11 cellular contexts compared by ENCODE assay signal in genomic region chr1:107787299-107787698, GRCh38.
DNase-seq lines count a peak whose midpoint lies in the region; ATAC-seq and TF ChIP-seq lines count a peak whose summit lies in the region.
"Had no signal": no experiment of that assay in that cellular context is flagged by ENCODE, and none has a peak within 500 bp of the region (broad histone marks: within the 10 kb centered on the region; RNA-seq: fewer than 3 reads in every experiment).

No MANE protein-coding gene starts in this region.

- H3K4me1 ChIP-seq in DND-41 (ENCODE audit: insufficient read depth, low read length): peaks cover 79% of the 10 kb centered on the region
- no peaks in the 10 kb centered on the region for H3K4me1 ChIP-seq in HCT116 (ENCODE audit: control insufficient read depth in 1 of 2, insufficient read depth in 2 of 2, low read length in 2 of 2)

- intact Hi-C loops in HCT116 (cut with micrococcal nuclease): loop anchor here (1.0 to 10.0 kb wide), 3 partner anchors 338 to 1108 kb away; no protein-coding TSS in a partner anchor
- intact Hi-C loops in Calu3 (cut with micrococcal nuclease; ENCODE audit: unreplicated experiment): no loop called here

- TF ChIP-seq RAD21 in HCT116 (IDR thresholded peaks at IDR 0.05; ENCODE audit: low read depth): peak; percentile 16; the same call in 1 of the 2 replicates

- H3K4me2 ChIP-seq in DND-41 (ENCODE audit: insufficient read depth, low read length) (peak overlapping the region; percentile 75), HCT116 (ENCODE audit: low read length) (no peak overlapping the region)

- H3K36me3 ChIP-seq in DND-41 (ENCODE audit: insufficient read depth, low read length): no peaks in the 10 kb centered on the region
- no peaks in the 10 kb centered on the region for H3K36me3 ChIP-seq in HCT116 (ENCODE audit: control insufficient read depth in 1 of 2, insufficient read depth in 2 of 2, low read length in 2 of 2)

- peak overlapping the region; percentile 70 for H3K27ac Mint-ChIP-seq in T-helper 2 cell treated with Interferon-gamma antibody and Interleukin-4, amounts not matched to agents 5 μg/mL and 100 μg/mL, for 36 hours
- H3K27ac Mint-ChIP-seq in memory B cell (peak overlapping the region; percentile 86), Calu3 (ENCODE audit: unreplicated experiment) (no peak overlapping the region)

- no peaks in the 10 kb centered on the region for H3K27me3 Mint-ChIP-seq in T-helper 2 cell treated with Interferon-gamma antibody and Interleukin-4, amounts not matched to agents 5 μg/mL and 100 μg/mL, for 36 hours (ENCODE audit: low read depth)
- no peaks in the 10 kb centered on the region for H3K27me3 Mint-ChIP-seq in memory B cell
- H3K27me3 Mint-ChIP-seq in Calu3 (ENCODE audit: unreplicated experiment): peaks cover 26% of the 10 kb centered on the region

- TF ChIP-seq POLR2A in HCT116 (IDR thresholded peaks at IDR 0.05; ENCODE audit: borderline replicate concordance, extremely low read depth, insufficient read depth, insufficient read length): no peak

- H3K79me2 ChIP-seq in DND-41 (ENCODE audit: insufficient read depth, low read length) (peaks cover 83% of the 10 kb centered on the region), HCT116 (ENCODE audit: insufficient read depth, low read length) (no peaks in the 10 kb centered on the region)

- H3K9me2 ChIP-seq in HCT116 (ENCODE audit: insufficient read depth): no peaks in the 10 kb centered on the region

- CTCF ChIA-PET in HCT116 (lab: Charles Lee) (interaction anchor here (0.8 to 1.6 kb wide), 2 partner anchors 338 to 340 kb away, joined by 3 read pairs; no protein-coding TSS in a partner anchor), RWPE1 (lab: Yijun Ruan, JAX) (interaction anchor here (0.8 kb wide), 1 partner anchor 338 kb away, joined by 4 read pairs; no protein-coding TSS in a partner anchor), Calu3 (lab: Charles Lee) (no interaction called here)

- H4K20me1 ChIP-seq in DND-41 (ENCODE audit: insufficient read depth, low read length): peaks cover 5% of the 10 kb centered on the region; the same call in 1 of the 2 replicates
- H4K20me1 ChIP-seq in HCT116 (ENCODE audit: insufficient read depth): no peaks in the 10 kb centered on the region

- peak overlapping the region; percentile 40; the same call in 1 of the 2 replicates for H3K9ac ChIP-seq in DND-41 (ENCODE audit: low read depth, low read length)
- H3K9ac ChIP-seq in HCT116 (ENCODE audit: low read length): no peak overlapping the region

- H3K9me3 Mint-ChIP-seq in T-helper 2 cell treated with Interferon-gamma antibody and Interleukin-4, amounts not matched to agents 5 μg/mL and 100 μg/mL, for 36 hours: no peaks in the 10 kb centered on the region
- no peaks in the 10 kb centered on the region for H3K9me3 Mint-ChIP-seq in memory B cell
- H3K9me3 Mint-ChIP-seq in Calu3 (ENCODE audit: low read depth, unreplicated experiment): no peaks in the 10 kb centered on the region

- peaks cover 36% of the 10 kb centered on the region for H3K4me1 Mint-ChIP-seq in T-helper 2 cell treated with Interferon-gamma antibody and Interleukin-4, amounts not matched to agents 5 μg/mL and 100 μg/mL, for 36 hours (ENCODE audit: low read depth)
- H3K4me1 Mint-ChIP-seq in memory B cell: peaks cover 49% of the 10 kb centered on the region
- no peaks in the 10 kb centered on the region for H3K4me1 Mint-ChIP-seq in Calu3 (ENCODE audit: low read depth, unreplicated experiment)

- BruUV-seq in HCT116 (replicated peaks; lab: Mats Ljungman, UMichigan) (no TSS peak), Calu3 (replicated peaks; lab: Mats Ljungman, UMichigan) (no TSS peak)

- RAD21 ChIA-PET in HCT116 (lab: Charles Lee; ENCODE audit: low non-redundant PET in 1 of 2, low total read pairs in 2 of 2, uncharacterized antibody in 2 of 2, unreplicated experiment in 2 of 2): no interaction called here

- TF ChIP-seq CTCF in DND-41 (IDR thresholded peaks at IDR 0.05; ENCODE audit: borderline replicate concordance, extremely low read depth, low read length, poor library complexity, severe bottlenecking) (peak; percentile 64), HCT116 (IDR thresholded peaks at IDR 0.05 in 2 of 3, conservative IDR thresholded peaks at IDR 0.05 in 1 of 3; ENCODE audit: borderline replicate concordance in 1 of 3, insufficient read depth in 1 of 3, low read depth in 2 of 3, low read length in 2 of 3) (peak in 1 of 3 experiments; percentile 12; a peak in 1 of 6 replicates), RWPE1 (conservative IDR thresholded peaks at IDR 0.05; ENCODE audit: low read depth) (no peak), Calu3 (IDR thresholded peaks at IDR 0.05; ENCODE audit: unreplicated experiment) (no peak)

- H2AFZ ChIP-seq in DND-41 (ENCODE audit: low read depth, low read length) (no peak overlapping the region), HCT116 (ENCODE audit: low read depth, low read length, poor library complexity, severe bottlenecking) (no peak overlapping the region)

- no peaks in the 10 kb centered on the region for H3K36me3 Mint-ChIP-seq in T-helper 2 cell treated with Interferon-gamma antibody and Interleukin-4, amounts not matched to agents 5 μg/mL and 100 μg/mL, for 36 hours (ENCODE audit: low read depth)
- H3K36me3 Mint-ChIP-seq in memory B cell: no peaks in the 10 kb centered on the region
- no peaks in the 10 kb centered on the region for H3K36me3 Mint-ChIP-seq in Calu3 (ENCODE audit: insufficient read depth, unreplicated experiment)

- H3K4me3 Mint-ChIP-seq in T-helper 2 cell treated with Interferon-gamma antibody and Interleukin-4, amounts not matched to agents 5 μg/mL and 100 μg/mL, for 36 hours: no peak overlapping the region
- H3K4me3 Mint-ChIP-seq in memory B cell (peak overlapping the region; percentile 42), Calu3 (ENCODE audit: low read depth, unreplicated experiment) (no peak overlapping the region)

- H3K9me3 ChIP-seq in DND-41 (ENCODE audit: insufficient read depth, low read length, severe bottlenecking) (no peaks in the 10 kb centered on the region), HCT116 (ENCODE audit: control insufficient read depth in 1 of 2, insufficient read depth in 1 of 2, low read depth in 1 of 2, low read length in 2 of 2) (no peaks in the 10 kb centered on the region)

- ATAC-seq in DND-41 (ENCODE audit: insufficient read depth, low read depth) (no peak), HCT116 (no peak), memory B cell (ENCODE audit: low read depth) (peak; percentile 42)

- peak; percentile 52 for DNase-seq in DND-41
- no peak for DNase-seq in HCT116 (ENCODE audit: low read depth, low spot score)
- no peak for DNase-seq in T-helper 2 cell treated with Interferon-gamma antibody and Interleukin-4, amounts not matched to agents 5 μg/mL and 100 μg/mL, for 36 hours (ENCODE audit: low spot score)
- DNase-seq in memory B cell (ENCODE audit: low spot score in 2 of 2): no peak
- no peak for DNase-seq in RWPE1 (ENCODE audit: low spot score)
- DNase-seq in Calu3: no peak
- DNase-seq in NCI-H2196 (lab: John Stamatoyannopoulos, UW; ENCODE audit: unreplicated experiment): no peak
- DNase-seq: IMR-90; nucleus accumbens; stimulated activated naive CD4-positive, alpha-beta T cell treated with Interleukin-2 at 50 U/mL for 16 hours had no signal

- H3K4me3 ChIP-seq in DND-41 (ENCODE audit: low read depth in 1 of 2, low read length in 2 of 2): no peak overlapping the region; a peak in 1 of 4 replicates
- no peak overlapping the region for H3K4me3 ChIP-seq in HCT116 (replicated peaks in 1 of 2; ENCODE audit: low read depth in 1 of 2, low read length in 2 of 2)

- H3K27me3 ChIP-seq in DND-41 (ENCODE audit: insufficient read depth, low read length, poor library complexity): no peaks in the 10 kb centered on the region
- H3K27me3 ChIP-seq in HCT116 (ENCODE audit: insufficient read depth, low read length): 0 out of 2 replicates have a peak, but pooled peaks cover 4% of the 10 kb centered on the region

- POLR2A ChIA-PET in HCT116 (lab: Charles Lee) (no interaction called here), RWPE1 (lab: Yijun Ruan, JAX; ENCODE audit: low non-redundant PET) (no interaction called here)

- peak overlapping the region; percentile 84 for H3K27ac ChIP-seq in DND-41 (ENCODE audit: low read length)
- H3K27ac ChIP-seq in HCT116 (ENCODE audit: low read depth, low read length): no peak overlapping the region
- H3K27ac ChIP-seq in RWPE1: no peak overlapping the region
- H3K27ac ChIP-seq: epithelial cell of prostate had no signal

TF ChIP-seq in HCT116, 20 proteins besides CTCF, POLR2A, EP300 and RAD21:
- no peak for TF ChIP-seq CBX3 (IDR thresholded peaks at IDR 0.05; ENCODE audit: low read depth)
